In the genomic region with DNA sequence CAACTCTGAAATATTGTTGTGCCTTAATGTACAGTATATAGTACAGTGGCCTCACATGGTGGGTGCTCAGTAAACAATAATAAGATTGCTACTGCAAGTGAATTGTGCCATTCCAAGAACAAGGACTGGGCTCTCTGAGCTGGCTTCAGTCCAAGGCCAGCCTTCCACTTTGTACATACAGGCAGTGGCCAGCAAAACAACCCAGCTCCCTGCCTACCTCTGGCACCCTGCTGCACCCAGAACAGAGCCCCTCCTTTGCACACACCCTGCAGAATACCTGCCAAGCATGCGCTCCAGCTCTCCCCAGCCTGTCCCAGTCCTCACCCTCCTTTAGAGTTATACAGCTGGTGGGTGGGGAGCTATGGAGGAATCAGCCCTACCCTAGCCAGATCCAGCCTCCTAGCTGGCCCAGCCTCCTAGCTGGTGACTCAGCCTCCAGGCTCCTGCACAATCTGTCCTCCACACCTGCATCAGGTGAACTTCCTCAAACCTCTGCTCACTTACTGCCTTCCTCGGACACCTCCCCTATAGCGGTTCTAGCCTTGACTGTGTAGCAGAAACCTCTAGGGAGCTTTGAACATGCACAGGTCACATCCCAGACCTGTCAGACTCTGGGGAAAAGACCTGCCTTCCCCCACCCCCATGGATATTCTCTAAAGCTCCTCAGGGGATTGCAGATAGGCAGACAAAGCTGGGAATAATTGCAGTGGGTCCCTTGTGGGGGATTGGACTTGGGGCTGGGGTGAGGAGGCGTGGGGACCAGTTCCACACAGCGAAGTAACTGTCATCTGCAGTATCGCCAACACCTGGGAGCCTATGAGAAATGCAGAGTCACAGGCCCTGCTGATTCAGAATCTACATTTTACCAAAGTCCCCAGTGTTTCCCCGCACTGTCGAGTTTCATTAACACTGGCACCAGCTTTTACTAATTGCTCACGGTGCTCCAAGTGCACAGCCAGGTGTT, we compare ENCODE assay signal across 8 cellular contexts. TPM values are rescaled to one million over a fixed set of nuclear protein-coding genes. Genes with fewer than 3 reads are reported as not detected.
A peak's percentile ranks its signal among the peaks of the same experiment; 100 is the strongest.
DNase-seq lines count a peak whose midpoint lies in the region; ATAC-seq and TF ChIP-seq lines count a peak whose summit lies in the region.

No MANE protein-coding gene starts in this region.

- H3K27me3 ChIP-seq in breast epithelium, result no peaks in the 10 kb centered on the region

- peak overlapping the region in 1 of 3 donors; percentile 68 for H3K4me3 ChIP-seq in breast epithelium

- H3K4me1 ChIP-seq in breast epithelium, result peaks cover 5 to 11% of the 10 kb centered on the region in 2 donors

- DNase-seq in DMS79 (lab: John Stamatoyannopoulos, UW) (peak; percentile 91), NCI-H2081 (lab: John Stamatoyannopoulos, UW) (peak; percentile 65 to 77), breast epithelium (ENCODE audit: low spot score in 2 of 2) (peak; percentile 77 to 85), mucosa of gallbladder (ENCODE audit: low spot score) (peak; percentile 90), iPS-NIHi7 (ENCODE audit: extremely low spot score) (no peak), GM13976 (ENCODE audit: low spot score) (no peak)

- H3K9me3 ChIP-seq in breast epithelium, result no peaks in the 10 kb centered on the region

- H3K36me3 ChIP-seq in breast epithelium, result no peaks in the 10 kb centered on the region

- ATAC-seq in HG03139 (IDR thresholded peaks at IDR 0.05; ENCODE audit: unreplicated experiment), result no peak
- ATAC-seq in GM21576 (IDR thresholded peaks at IDR 0.05; ENCODE audit: unreplicated experiment), result no peak

- TF ChIP-seq POLR2A in breast epithelium (IDR thresholded peaks at IDR 0.05), result no peak

- TF ChIP-seq CTCF in breast epithelium (IDR thresholded peaks at IDR 0.05) (no peak), GM13976 (IDR thresholded peaks at IDR 0.05; ENCODE audit: borderline replicate concordance, control extremely low read depth, extremely low read depth, insufficient read depth, missing control alignments) (no peak)

- peak overlapping the region; percentile 64 to 66 for H3K27ac ChIP-seq in breast epithelium

- intact Hi-C loops in breast epithelium (cut with DNase I; ENCODE audit: low total_unique reads), result no loop called here

- in situ Hi-C loops in GM13976 (cut with MboI; ENCODE audit: low sequenced_read_pairs, unreplicated experiment), result no loop called here

RNA-seq across cellular contexts. Expression of a gene that starts 17.9 kb away (rescaled TPM):
- total RNA-seq in breast epithelium, result not detected
- total RNA-seq in mucosa of gallbladder, result 0.09 TPM

RNA-seq across cellular contexts. Expression of a gene that starts 25.6 kb away (rescaled TPM):
- total RNA-seq in breast epithelium (10 to 100 TPM; 40.6 to 64.8 (median 50.7) TPM), mucosa of gallbladder (31.2 TPM)

RNA-seq across cellular contexts. Expression of a gene that starts 57.9 kb away (rescaled TPM):
- 1 to 10 TPM in 2 of 3 donors, under 1 TPM in 1; 0.16 to 8.0 (median 3.9) TPM for total RNA-seq in breast epithelium
- 1.4 TPM for total RNA-seq in mucosa of gallbladder

Comparison
In these comparisons a context has a peak if more than half of its experiments do, and no peak if none do; other contexts are left out.
1. DNase-seq: peak in DMS79 (single experiment), NCI-H2081 (2 of 2), breast epithelium (2 of 2) and mucosa of gallbladder (single experiment); none in iPS-NIHi7 (single experiment) and GM13976 (single experiment).